ENCODE assay signal across 21 cellular contexts in the genomic region with DNA sequence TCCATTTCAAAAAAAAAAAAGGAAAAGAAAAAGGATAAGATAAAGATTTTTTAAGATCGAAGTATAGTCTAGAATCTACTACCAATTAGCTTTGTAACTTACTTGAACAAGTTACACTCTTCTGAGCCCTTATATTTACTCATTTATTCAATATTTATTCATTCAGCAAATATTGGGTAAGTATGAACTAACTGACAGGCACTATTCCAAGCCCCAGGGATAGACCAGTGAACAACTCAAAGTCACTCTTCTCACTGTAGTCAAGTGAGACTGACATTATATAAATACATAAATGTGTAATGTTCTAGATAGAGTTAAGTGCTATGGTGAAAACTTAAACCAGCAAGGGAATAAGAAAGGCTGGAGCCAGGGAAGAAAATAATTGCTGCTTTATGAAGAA.
DNase-seq lines count a peak whose midpoint lies in the region; ATAC-seq, FAIRE-seq and TF ChIP-seq lines count a peak whose summit lies in the region.
"Had no signal": no experiment of that assay in that cellular context is flagged by ENCODE, and none has a peak within 500 bp of the region (broad histone marks: within the 10 kb centered on the region; RNA-seq: fewer than 3 reads in every experiment).

No MANE protein-coding gene starts in this region.

- CTCF ChIA-PET in mammary epithelial cell (lab: Charles Lee; ENCODE audit: low non-redundant PET): no interaction called here
- CTCF ChIA-PET in PC-3 (lab: Charles Lee): no interaction called here

- dilution Hi-C loops in mammary epithelial cell (cut with HindIII; ENCODE audit: low sequenced_read_pairs): no loop called here

- WGBS in mammary epithelial cell (ENCODE audit: low coverage, missing lambda C conversion rate): 63% methylated on average over 1 of the region's 1 CpG
- 52 to 53% methylated on average over 1 of the region's 1 CpG for WGBS in pancreas, 2 donors
- WGBS in testis, 2 donors: 87 to 91% methylated on average over 1 of the region's 1 CpG
- 97 to 98% methylated on average over 1 of the region's 1 CpG for WGBS in tibial nerve, 2 donors

- TF ChIP-seq CTCF in mammary epithelial cell (conservative IDR thresholded peaks at IDR 0.05 in 1 of 2, IDR thresholded peaks at IDR 0.05 in 1 of 2; ENCODE audit: extremely low read depth in 1 of 2, insufficient read depth in 1 of 2, low read depth in 1 of 2, low read length in 2 of 2): no peak
- TF ChIP-seq CTCF in PC-3 (conservative IDR thresholded peaks at IDR 0.05; ENCODE audit: low read depth, low read length): no peak
- TF ChIP-seq CTCF in pancreas (IDR thresholded peaks at IDR 0.05): no peak
- TF ChIP-seq CTCF in testis (IDR thresholded peaks at IDR 0.05): no peak
- TF ChIP-seq CTCF in tibial nerve (IDR thresholded peaks at IDR 0.05): no peak

- H3K27me3 ChIP-seq in mammary epithelial cell (ENCODE audit: insufficient read depth, low read length): no peaks in the 10 kb centered on the region
- no peaks in the 10 kb centered on the region for H3K27me3 ChIP-seq in PC-3 (ENCODE audit: low read length)
- H3K27me3 ChIP-seq in pancreas: no peaks in the 10 kb centered on the region
- no peaks in the 10 kb centered on the region for H3K27me3 ChIP-seq in testis
- H3K27me3 ChIP-seq in tibial nerve: no peaks in the 10 kb centered on the region
- H3K27me3 ChIP-seq: BLaER1 had no signal

- H3K4me3 ChIP-seq in mammary epithelial cell (replicated peaks in 1 of 3; ENCODE audit: insufficient read depth in 1 of 3, low read depth in 2 of 3, low read length in 3 of 3) (no peak overlapping the region), PC-3 (ENCODE audit: low read length) (no peak overlapping the region), pancreas (no peak overlapping the region), testis (no peak overlapping the region), tibial nerve (no peak overlapping the region)
- H3K4me3 ChIP-seq: BLaER1 had no signal

- no peak for TF ChIP-seq EP300 in tibial nerve (IDR thresholded peaks at IDR 0.05)

- H4K20me1 ChIP-seq in mammary epithelial cell (ENCODE audit: insufficient read depth, low read length) (no peaks in the 10 kb centered on the region), PC-3 (ENCODE audit: low read length) (no peaks in the 10 kb centered on the region)
- H4K20me1 ChIP-seq: BLaER1 had no signal

- no peak overlapping the region for H3K4me2 ChIP-seq in mammary epithelial cell (ENCODE audit: insufficient read depth, low read depth, low read length)
- H3K4me2 ChIP-seq in PC-3 (ENCODE audit: low read length): no peak overlapping the region
- H3K4me2 ChIP-seq: BLaER1 had no signal

- H3K79me2 ChIP-seq in mammary epithelial cell (ENCODE audit: insufficient read depth, low read length) (no peaks in the 10 kb centered on the region), PC-3 (ENCODE audit: low read length) (no peaks in the 10 kb centered on the region)

- H3F3A ChIP-seq in PC-3 (ENCODE audit: low read length, unreplicated experiment): no peaks in the 10 kb centered on the region

- BruUV-seq in mammary epithelial cell (replicated peaks; lab: Mats Ljungman, UMichigan) (no TSS peak), PC-3 (replicated peaks; lab: Mats Ljungman, UMichigan) (no TSS peak)

- ATAC-seq in PC-3: peak; percentile 60
- peak; percentile 58 to 70 (median 66) for ATAC-seq in pancreas
- ATAC-seq: HCT116, Panc1 had no signal

- H3K4me1 ChIP-seq in mammary epithelial cell (ENCODE audit: insufficient read depth, low read length) (no peaks in the 10 kb centered on the region), PC-3 (ENCODE audit: insufficient read depth, low read length) (no peaks in the 10 kb centered on the region), pancreas (peaks cover 0 to 10% (median 4%) of the 10 kb centered on the region in 3 donors), testis (no peaks in the 10 kb centered on the region), tibial nerve (peaks cover 0 to 23% (median 5%) of the 10 kb centered on the region in 4 donors)
- H3K4me1 ChIP-seq: BLaER1 had no signal

- DNase-seq in T47D (ENCODE audit: low read depth in 1 of 2, low spot score in 1 of 2): peak; percentile 1 to 30
- DNase-seq in mammary epithelial cell: no peak
- DNase-seq in PC-3: peak; percentile 2
- DNase-seq in pancreas: no peak
- no peak for DNase-seq in testis
- DNase-seq in tibial nerve (ENCODE audit: low spot score in 2 of 2): no peak
- DNase-seq in stimulated activated naive CD4-positive, alpha-beta T cell (lab: John Stamatoyannopoulos, UW): no peak
- DNase-seq: CD4-positive, CD25-positive, alpha-beta regulatory T cell; DMS153; KG1; NCI-H1105; NCI-H1436 treated with DMSO at 0.1 percent for 48 hours; NCI-H187 treated with DMSO at 0.1 percent for 48 hours; NCI-H446; NCI-H524 treated with DMSO at 0.1 percent for 48 hours; NCI-H774; SHP77 had no signal

- H3K9me3 ChIP-seq in mammary epithelial cell (replicated peaks; ENCODE audit: insufficient read depth, low read length) (no peaks in the 10 kb centered on the region), PC-3 (ENCODE audit: low read length) (no peaks in the 10 kb centered on the region), pancreas (no peaks in the 10 kb centered on the region), testis (no peaks in the 10 kb centered on the region), tibial nerve (no peaks in the 10 kb centered on the region)
- H3K9me3 ChIP-seq: BLaER1 had no signal

- intact Hi-C loops in mammary epithelial cell (cut with micrococcal nuclease) (no loop called here), PC-3 (cut with micrococcal nuclease) (no loop called here), pancreas (cut with DNase I) (no loop called here), testis (cut with DNase I; ENCODE audit: low total_unique reads) (no loop called here)

- TF ChIP-seq POLR2A in testis (IDR thresholded peaks at IDR 0.05) (no peak), tibial nerve (IDR thresholded peaks at IDR 0.05) (no peak)

- no peak overlapping the region for H2AFZ ChIP-seq in mammary epithelial cell (ENCODE audit: low read depth, low read length)
- no peak overlapping the region for H2AFZ ChIP-seq in PC-3 (ENCODE audit: low read length)

- H3K9ac ChIP-seq in mammary epithelial cell (ENCODE audit: insufficient read depth, low read length): no peak overlapping the region
- H3K9ac ChIP-seq in PC-3 (ENCODE audit: low read length): no peak overlapping the region
- H3K9ac ChIP-seq: BLaER1 had no signal

- no peaks in the 10 kb centered on the region for H3K9me2 ChIP-seq in PC-3 (replicated peaks; ENCODE audit: low read length)

- POLR2A ChIA-PET in PC-3 (lab: Charles Lee; ENCODE audit: unreplicated experiment): no interaction called here

- FAIRE-seq in pancreas (lab: Jason Lieb, UNC): no peak

- H3K36me3 ChIP-seq in mammary epithelial cell (ENCODE audit: insufficient read depth, low read length) (no peaks in the 10 kb centered on the region), PC-3 (ENCODE audit: low read depth, low read length) (no peaks in the 10 kb centered on the region), pancreas (no peaks in the 10 kb centered on the region), testis (ENCODE audit: low read depth, missing control alignments) (no peaks in the 10 kb centered on the region), tibial nerve (no peaks in the 10 kb centered on the region)
- H3K36me3 ChIP-seq: BLaER1 had no signal

- no peak overlapping the region for H3K27ac ChIP-seq in mammary epithelial cell (ENCODE audit: insufficient read depth, low read depth, low read length)
- no peak overlapping the region for H3K27ac ChIP-seq in PC-3 (ENCODE audit: low read length)
- peak overlapping the region in 3 of 4 donors; percentile 4 to 55 (median 51) for H3K27ac ChIP-seq in pancreas
- H3K27ac ChIP-seq in testis: no peak overlapping the region
- peak overlapping the region in 1 of 4 donors; percentile 50 for H3K27ac ChIP-seq in tibial nerve
- H3K27ac ChIP-seq: BLaER1, RWPE1 had no signal

- in situ Hi-C loops in T47D (cut with HindIII; ENCODE audit: low pct_unique_long_range_greater_than_20kb, low sequenced_read_pairs) (no loop called here), mammary epithelial cell (cut with MboI; ENCODE audit: low sequenced_read_pairs in 2 of 2) (no loop called here)

Comparison
In these comparisons a context has a peak if more than half of its experiments do, and no peak if none do; other contexts are left out.
1. DNase-seq: peak in T47D (2 of 2) and PC-3 (single experiment); none in mammary epithelial cell (single experiment), pancreas (0 of 6), testis (single experiment), tibial nerve (0 of 2) and stimulated activated naive CD4-positive, alpha-beta T cell (0 of 6).
2. H3K27ac ChIP-seq: peak in pancreas (3 of 4); none in mammary epithelial cell (single experiment), PC-3 (single experiment) and testis (0 of 2).